In the genomic region with DNA sequence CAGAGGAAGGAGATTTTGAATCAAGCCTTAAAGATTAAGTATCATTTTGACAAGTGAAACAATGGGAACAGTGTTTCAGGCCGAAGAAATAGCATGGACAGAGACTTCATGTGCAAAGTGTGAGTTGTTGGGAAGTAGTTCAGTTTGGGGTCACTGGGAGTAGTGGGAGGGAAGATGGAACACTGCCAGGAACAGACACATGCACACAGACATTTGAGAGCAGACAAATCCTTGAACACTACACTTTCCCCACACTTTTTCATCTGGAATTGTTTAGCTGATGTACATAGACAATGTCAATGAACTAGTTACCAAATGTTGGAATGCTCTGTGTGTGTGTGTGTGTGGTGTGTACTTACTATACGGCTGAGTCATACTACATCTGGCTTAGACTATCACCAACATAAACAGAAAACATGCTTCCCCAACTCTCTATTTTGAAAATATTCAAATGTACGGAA, we compare ENCODE assay signal across 16 cellular contexts. TPM values are rescaled to one million over a fixed set of nuclear protein-coding genes. Genes with fewer than 3 reads are reported as not detected.
DNase-seq lines count a peak whose midpoint lies in the region; ATAC-seq, FAIRE-seq and TF ChIP-seq lines count a peak whose summit lies in the region.
"Had no signal": no experiment of that assay in that cellular context is flagged by ENCODE, and none has a peak within 500 bp of the region (broad histone marks: within the 10 kb centered on the region; RNA-seq: fewer than 3 reads in every experiment).

No MANE protein-coding gene starts in this region.

- H3K4me3 ChIP-seq in AG10803 (ENCODE audit: low read length) (no peak overlapping the region), bronchial epithelial cell (ENCODE audit: low read depth, low read length) (no peak overlapping the region), HepG2 (replicated peaks in 1 of 3; ENCODE audit: insufficient read depth in 1 of 3, low read depth in 2 of 3, low read length in 3 of 3) (no peak overlapping the region)
- H3K4me3 ChIP-seq: heart left ventricle had no signal

- peaks cover 23% of the 10 kb centered on the region for H3K4me1 ChIP-seq in HepG2 (ENCODE audit: insufficient read depth, low read length)

- no peak overlapping the region for H3K27ac Mint-ChIP-seq in stimulated activated naive B cell treated with anti-CD40 and anti-IgM and Interleukin-4, amounts not matched to agents 10 μg/mL and 1 μg/mL and 100 μg/mL, for 72 hours
- H3K27ac Mint-ChIP-seq: T-cell had no signal

- no peak for TF ChIP-seq RAD21 in HepG2 (CRISPR knock-in tag; IDR thresholded peaks at IDR 0.05)

- H3K27me3 Mint-ChIP-seq in stimulated activated naive B cell treated with anti-CD40 and anti-IgM and Interleukin-4, amounts not matched to agents 10 μg/mL and 1 μg/mL and 100 μg/mL, for 72 hours = no peaks in the 10 kb centered on the region
- H3K27me3 Mint-ChIP-seq: T-cell had no signal

- peak; percentile 90 for ATAC-seq in HepG2
- ATAC-seq in HG02759 (IDR thresholded peaks at IDR 0.05; ENCODE audit: unreplicated experiment) = no peak
- ATAC-seq in stimulated activated naive B cell treated with anti-CD40 and anti-IgM and Interleukin-4, amounts not matched to agents 10 μg/mL and 1 μg/mL and 100 μg/mL, for 72 hours (replicated peaks) = no peak
- ATAC-seq: stimulated activated naive CD8-positive, alpha-beta T cell treated with anti-CD3 and anti-CD28 coated beads, Interleukin-15, Interleukin-2, amounts not matched to agents 100 U/mL and 50 U/mL, for 24 hours; T-cell had no signal

- TF ChIP-seq POLR2A in HepG2 (IDR thresholded peaks at IDR 0.05; ENCODE audit: insufficient read depth in 1 of 2, low read depth in 2 of 2, low read length in 2 of 2) = no peak

- H3K9ac ChIP-seq in HepG2 (ENCODE audit: insufficient read depth, low read depth, low read length) = no peak overlapping the region

- H3K9me3 Mint-ChIP-seq in stimulated activated naive B cell treated with anti-CD40 and anti-IgM and Interleukin-4, amounts not matched to agents 10 μg/mL and 1 μg/mL and 100 μg/mL, for 72 hours = no peaks in the 10 kb centered on the region

- peak in 1 of 2 experiments; percentile 53; a peak in 1 of 4 replicates for TF ChIP-seq EP300 in HepG2 (IDR thresholded peaks at IDR 0.05; ENCODE audit: low read depth in 2 of 2, low read length in 2 of 2)
- no peak for TF ChIP-seq EP300 in HepG2 (CRISPR knock-in tag; IDR thresholded peaks at IDR 0.05; ENCODE audit: borderline replicate concordance)

- peak; percentile 97 for DNase-seq in AG10803 (ENCODE audit: low read depth)
- DNase-seq in M059J (ENCODE audit: low read depth) = peak; percentile 58
- peak; percentile 42 for DNase-seq in bronchial epithelial cell (ENCODE audit: low read depth)
- DNase-seq in HepG2 (ENCODE audit: low spot score) = peak; percentile 79
- DNase-seq in NOMO-1 treated with dmso at 0.1 percent for 144 hours (lab: John Stamatoyannopoulos, UW; ENCODE audit: unreplicated experiment) = no peak
- no peak for DNase-seq in activated gamma-delta T cell (lab: John Stamatoyannopoulos, UW)
- DNase-seq in stimulated activated naive B cell treated with anti-CD40 and anti-IgM and Interleukin-4, amounts not matched to agents 10 μg/mL and 1 μg/mL and 100 μg/mL, for 72 hours = no peak
- DNase-seq: activated CD4-positive, alpha-beta T cell treated with anti-CD3 and anti-CD28 coated beads, Interleukin-2, amount 50 U/mL, for 1 hour; cortex of kidney; heart left ventricle; NCI-H748 treated with DMSO at 0.1 percent for 48 hours; posterior cingulate gyrus; stimulated activated CD4-positive, alpha-beta T cell treated with anti-CD3 and anti-CD28 coated beads, Interleukin-4, amount 100 ng/mL, for 1 hour; stimulated activated naive CD8-positive, alpha-beta T cell treated with anti-CD3 and anti-CD28 coated beads, Interleukin-15, Interleukin-2, amounts not matched to agents 100 U/mL and 50 U/mL, for 24 hours; T-cell had no signal

- no peaks in the 10 kb centered on the region for H3K9me3 ChIP-seq in HepG2 (ENCODE audit: low read length)
- H3K9me3 ChIP-seq: heart left ventricle had no signal

- peaks cover 0 to 3% of the 10 kb centered on the region in 2 donors for H3K36me3 Mint-ChIP-seq in stimulated activated naive B cell treated with anti-CD40 and anti-IgM and Interleukin-4, amounts not matched to agents 10 μg/mL and 1 μg/mL and 100 μg/mL, for 72 hours
- H3K36me3 Mint-ChIP-seq: T-cell had no signal

- CTCF ChIA-PET in HepG2 (lab: Yijun Ruan, JAX; ENCODE audit: low intra/inter-chr PET ratio, low total read pairs) = no interaction called here

- POLR2A ChIA-PET in HepG2 (lab: Yijun Ruan, JAX) = interaction anchor here (0.9 kb wide), 1 partner anchor 14 kb away, joined by 3 read pairs; no protein-coding TSS in a partner anchor

- peak overlapping the region; percentile 61 for H3K4me2 ChIP-seq in HepG2 (ENCODE audit: low read depth, low read length)

- no peaks in the 10 kb centered on the region for H4K20me1 ChIP-seq in HepG2 (ENCODE audit: insufficient read depth, low read length)

- 26% methylated on average over 3 of the region's 3 CpGs for WGBS in HepG2 (ENCODE audit: low lambda C conversion rate)

- no TSS peak for BruUV-seq in HepG2 (replicated peaks; lab: Mats Ljungman, UMichigan)

- in situ Hi-C loops in HepG2 (cut with HindIII; ENCODE audit: extremely low pct_ligation_motif_present, low pct_unique_long_range_greater_than_20kb) = no loop called here

- no peak overlapping the region for H2AFZ ChIP-seq in HepG2 (ENCODE audit: low read length)

- intact Hi-C loops in HepG2 (cut with micrococcal nuclease; ENCODE audit: unreplicated experiment) = no loop called here

- FAIRE-seq in bronchial epithelial cell (lab: Jason Lieb, UNC) = no peak
- peak; percentile 59 for FAIRE-seq in HepG2 (lab: Jason Lieb, UNC)

- no peak overlapping the region for H3K4me3 Mint-ChIP-seq in stimulated activated naive B cell treated with anti-CD40 and anti-IgM and Interleukin-4, amounts not matched to agents 10 μg/mL and 1 μg/mL and 100 μg/mL, for 72 hours
- H3K4me3 Mint-ChIP-seq: T-cell had no signal

- H3K4me1 Mint-ChIP-seq in stimulated activated naive B cell treated with anti-CD40 and anti-IgM and Interleukin-4, amounts not matched to agents 10 μg/mL and 1 μg/mL and 100 μg/mL, for 72 hours = no peaks in the 10 kb centered on the region
- H3K4me1 Mint-ChIP-seq: T-cell had no signal

- TF ChIP-seq CTCF in AG10803 (conservative IDR thresholded peaks at IDR 0.05; ENCODE audit: low read length) = no peak
- TF ChIP-seq CTCF in bronchial epithelial cell (IDR thresholded peaks at IDR 0.05; ENCODE audit: insufficient read depth, low read length, severe bottlenecking) = no peak
- TF ChIP-seq CTCF in HepG2 (CRISPR knock-in tag; IDR thresholded peaks at IDR 0.05) = no peak

- H3K27ac ChIP-seq in HepG2 (ENCODE audit: extremely low read length, insufficient read depth, low read length) = peak overlapping the region; percentile 49
- H3K27ac ChIP-seq: heart left ventricle had no signal

- H3K27me3 ChIP-seq in bronchial epithelial cell (ENCODE audit: control insufficient read depth, insufficient read depth, low read length) = no peaks in the 10 kb centered on the region
- no peaks in the 10 kb centered on the region; a peak in 1 of 5 replicates for H3K27me3 ChIP-seq in HepG2 (ENCODE audit: control insufficient read depth in 1 of 2, insufficient read depth in 2 of 2, low read length in 2 of 2)
- H3K27me3 ChIP-seq: heart left ventricle had no signal

- H3K79me2 ChIP-seq in HepG2 (ENCODE audit: insufficient read depth, low read length) = no peaks in the 10 kb centered on the region

- no peaks in the 10 kb centered on the region for H3K36me3 ChIP-seq in bronchial epithelial cell (ENCODE audit: control insufficient read depth, insufficient read depth, low read length)
- no peaks in the 10 kb centered on the region for H3K36me3 ChIP-seq in HepG2 (replicated peaks in 1 of 2; ENCODE audit: control insufficient read depth in 1 of 2, insufficient read depth in 2 of 2, low read length in 2 of 2)
- H3K36me3 ChIP-seq: heart left ventricle had no signal

TF ChIP-seq in HepG2, 621 proteins besides CTCF, POLR2A, EP300 and RAD21 (continues in another document):
- peak; percentile 74 for TF ChIP-seq FOXK2 (IDR thresholded peaks at IDR 0.05)
- no peak for TF ChIP-seq ZNF792 (CRISPR knock-in tag; IDR thresholded peaks at IDR 0.05)
- no peak for TF ChIP-seq TP53 (CRISPR knock-in tag; conservative IDR thresholded peaks at IDR 0.05)
- peak; percentile 82 for TF ChIP-seq SKI (IDR thresholded peaks at IDR 0.05; ENCODE audit: partially characterized antibody)
- TF ChIP-seq ERF (CRISPR knock-in tag; IDR thresholded peaks at IDR 0.05) = peak; percentile 31; the same call in 1 of the 2 replicates
- no peak for TF ChIP-seq KAT2B (IDR thresholded peaks at IDR 0.05; ENCODE audit: borderline replicate concordance, low read depth, low read length)
- no peak for TF ChIP-seq ZNF260 (CRISPR knock-in tag; IDR thresholded peaks at IDR 0.05; ENCODE audit: borderline replicate concordance, low read depth)
- TF ChIP-seq HHEX (CRISPR knock-in tag; IDR thresholded peaks at IDR 0.05) = 0 out of 2 replicates have a peak, but pooled peaks have one; percentile 27

RNA-seq across cellular contexts. Expression of a gene that starts 52.4 kb away (rescaled TPM):
- 84.3 and 108 TPM in 2 replicates for total RNA-seq in M059J (2014; rRNA removed; shearing (Covaris generic))
- total RNA-seq in bronchial epithelial cell (0.26 and 0.38 TPM in 2 replicates), HepG2 (2016; rRNA removed; fragmentation: Illumina TruSeq; extraction: Trizol) (0.20 and 0.38 TPM in 2 replicates)
- total RNA-seq in HepG2 (2016; cell fraction: cytosol; rRNA removed; fragmentation: Illumina TruSeq; extraction: Trizol; ENCODE audit: low read depth) = 0.26 TPM in 1 of 2 replicates, not detected in the other
- total RNA-seq in HepG2 (2016; cell fraction: insoluble cytoplasmic fraction; rRNA removed; fragmentation: Illumina TruSeq; extraction: Trizol) = 0.27 and 0.58 TPM in 2 replicates
- 0.10 and 0.22 TPM in 2 replicates for total RNA-seq in HepG2 (2016; cell fraction: membrane; rRNA removed; fragmentation: Illumina TruSeq; extraction: Trizol)
- 0.37 and 0.88 TPM in 2 replicates for total RNA-seq in HepG2 (2016; cell fraction: nucleus; rRNA removed; fragmentation: Illumina TruSeq; extraction: Trizol)
- polyA plus RNA-seq in HepG2 (2011; rRNA removed) = 0.66 and 0.67 TPM in 2 replicates
- polyA plus RNA-seq in HepG2 (2011; cell fraction: cytosol; rRNA removed) = 0.28 and 0.50 TPM in 2 replicates
- polyA plus RNA-seq in HepG2 (2011; cell fraction: nucleus; rRNA removed) = 0.55 and 0.69 TPM in 2 replicates
- 2.7 and 9.0 TPM in 2 replicates for polyA plus RNA-seq in HepG2 (2012)
- polyA plus RNA-seq in HepG2 (2016; cell fraction: cytosol; fragmentation: Illumina TruSeq; extraction: Trizol; ENCODE audit: low read depth) = 0.09 TPM in 1 of 2 replicates, not detected in the other
- polyA plus RNA-seq in HepG2 (2016; cell fraction: insoluble cytoplasmic fraction; fragmentation: Illumina TruSeq; extraction: Trizol; ENCODE audit: low read depth) = 0.13 and 0.32 TPM in 2 replicates
- 0.20 TPM in 1 of 2 replicates, not detected in the other for polyA plus RNA-seq in HepG2 (2016; cell fraction: membrane; fragmentation: Illumina TruSeq; extraction: Trizol; ENCODE audit: low read depth)
- 0.46 and 1.2 TPM in 2 replicates for polyA plus RNA-seq in HepG2 (2016; cell fraction: nucleus; fragmentation: Illumina TruSeq; extraction: Trizol; ENCODE audit: insufficient read depth, low read depth)
- polyA minus RNA-seq in HepG2 (2011; rRNA and poly(A)+ RNA removed; ENCODE audit: low replicate concordance) = not detected in 2 replicates
- polyA minus RNA-seq in HepG2 (2011; cell fraction: cytosol; rRNA and poly(A)+ RNA removed) = not detected in 2 replicates
- polyA minus RNA-seq in HepG2 (2011; cell fraction: nucleus; rRNA and poly(A)+ RNA removed) = 0.26 and 1.4 TPM in 2 replicates

Comparison
In these comparisons a context has a peak if more than half of its experiments do, and no peak if none do; other contexts are left out.
1. DNase-seq: peak in AG10803 (single experiment), M059J (single experiment), bronchial epithelial cell (single experiment) and HepG2 (single experiment); none in NOMO-1 treated with dmso at 0.1 percent for 144 hours (single experiment), activated gamma-delta T cell (single experiment) and stimulated activated naive B cell treated with anti-CD40 and anti-IgM and Interleukin-4, amounts not matched to agents 10 μg/mL and 1 μg/mL and 100 μg/mL, for 72 hours (single experiment).
2. RNA of a gene that starts 52.4 kb away (total RNA-seq): 84.3 to 108 TPM in M059J; 0.26 to 0.38 TPM in bronchial epithelial cell and 0.10 to 0.88 TPM in HepG2; every median in the first group is over 10 times any median in the second.